Comparison of ENCODE assay signal across 17 cellular contexts in genomic region chr19:5080030-5080644, GRCh38.
DNase-seq lines count a peak whose midpoint lies in the region; ATAC-seq lines count a peak whose summit lies in the region.
"Had no signal": no experiment of that assay in that cellular context is flagged by ENCODE, and none has a peak within 500 bp of the region (broad histone marks: within the 10 kb centered on the region; RNA-seq: fewer than 3 reads in every experiment).

No MANE protein-coding gene starts in this region.

- H3K9me3 Mint-ChIP-seq in activated CD4-positive, alpha-beta T cell treated with anti-CD3 and anti-CD28 coated beads, Interleukin-2, amount 10 ng/mL, durations not matched to agents 7 days and 5 days: no peaks in the 10 kb centered on the region
- H3K9me3 Mint-ChIP-seq: T-cell had no signal

- DNase-seq in NCI-H1105 treated with DMSO at 0.1 percent for 48 hours (lab: John Stamatoyannopoulos, UW): peak; percentile 96
- peak; percentile 43 for DNase-seq in NCI-H2227 treated with DMSO at 0.1 percent for 48 hours (lab: John Stamatoyannopoulos, UW)
- peak; percentile 24 for DNase-seq in pons (ENCODE audit: low spot score)
- DNase-seq in T1000 (lab: John Stamatoyannopoulos, UW): no peak
- DNase-seq in activated CD4-positive, alpha-beta T cell treated with anti-CD3 and anti-CD28 coated beads, Interleukin-2, amount 10 ng/mL, durations not matched to agents 7 days and 5 days: no peak
- DNase-seq: brain microvascular endothelial cell; cortex of kidney; KG1; left ventricle myocardium inferior; stimulated activated CD4-positive, alpha-beta T cell treated with anti-CD3 and anti-CD28 coated beads, Interleukin-2, amount 100 ng/mL, for 48 hours; T-cell; uterus had no signal

- CTCF ChIA-PET in activated CD4-positive, alpha-beta T cell treated with anti-CD3 and anti-CD28 coated beads, Interleukin-2, amount 10 ng/mL, durations not matched to agents 7 days and 5 days (lab: Charles Lee): no interaction called here

- no peaks in the 10 kb centered on the region for H3K27me3 Mint-ChIP-seq in activated CD4-positive, alpha-beta T cell treated with anti-CD3 and anti-CD28 coated beads, Interleukin-2, amount 10 ng/mL, durations not matched to agents 7 days and 5 days
- H3K27me3 Mint-ChIP-seq: T-cell had no signal

- no peak overlapping the region for H3K4me3 Mint-ChIP-seq in activated CD4-positive, alpha-beta T cell treated with anti-CD3 and anti-CD28 coated beads, Interleukin-2, amount 10 ng/mL, durations not matched to agents 7 days and 5 days
- H3K4me3 Mint-ChIP-seq: T-cell had no signal

- peak overlapping the region; percentile 39 for H3K27ac ChIP-seq in cingulate gyrus (ENCODE audit: low read depth, low read length)
- H3K27ac ChIP-seq: brain microvascular endothelial cell, gastroesophageal sphincter, left ventricle myocardium inferior, RWPE1, skin epidermis, uterus had no signal

- H3K27ac Mint-ChIP-seq in activated CD4-positive, alpha-beta T cell treated with anti-CD3 and anti-CD28 coated beads, Interleukin-2, amount 10 ng/mL, durations not matched to agents 7 days and 5 days: no peak overlapping the region

- no peak for ATAC-seq in HG02970 (IDR thresholded peaks at IDR 0.05; ENCODE audit: low FRiP score, unreplicated experiment)
- ATAC-seq: gastroesophageal sphincter, T-cell had no signal

- peaks cover 5% of the 10 kb centered on the region for H3K4me1 Mint-ChIP-seq in activated CD4-positive, alpha-beta T cell treated with anti-CD3 and anti-CD28 coated beads, Interleukin-2, amount 10 ng/mL, durations not matched to agents 7 days and 5 days

- POLR2A ChIA-PET in activated CD4-positive, alpha-beta T cell treated with anti-CD3 and anti-CD28 coated beads, Interleukin-2, amount 10 ng/mL, durations not matched to agents 7 days and 5 days (lab: Charles Lee): no interaction called here

- peaks cover 7% of the 10 kb centered on the region for H3K36me3 Mint-ChIP-seq in activated CD4-positive, alpha-beta T cell treated with anti-CD3 and anti-CD28 coated beads, Interleukin-2, amount 10 ng/mL, durations not matched to agents 7 days and 5 days (ENCODE audit: low read depth)

Comparison
In these comparisons a context has a peak if more than half of its experiments do, and no peak if none do; other contexts are left out.
1. DNase-seq: peak in NCI-H1105 treated with DMSO at 0.1 percent for 48 hours (single experiment), NCI-H2227 treated with DMSO at 0.1 percent for 48 hours (single experiment) and pons (single experiment); none in T1000 (single experiment) and activated CD4-positive, alpha-beta T cell treated with anti-CD3 and anti-CD28 coated beads, Interleukin-2, amount 10 ng/mL, durations not matched to agents 7 days and 5 days (single experiment).